1 cellular context compared by ENCODE assay signal in genomic region chr16:14302031-14302398, GRCh38.
TF ChIP-seq lines count a peak whose summit lies in the region.

No MANE protein-coding gene starts in this region.

TF ChIP-seq in HepG2, 621 proteins besides CTCF, POLR2A, EP300 and RAD21 (continued from another document and continues in another):
- TF ChIP-seq, protein P1, sequence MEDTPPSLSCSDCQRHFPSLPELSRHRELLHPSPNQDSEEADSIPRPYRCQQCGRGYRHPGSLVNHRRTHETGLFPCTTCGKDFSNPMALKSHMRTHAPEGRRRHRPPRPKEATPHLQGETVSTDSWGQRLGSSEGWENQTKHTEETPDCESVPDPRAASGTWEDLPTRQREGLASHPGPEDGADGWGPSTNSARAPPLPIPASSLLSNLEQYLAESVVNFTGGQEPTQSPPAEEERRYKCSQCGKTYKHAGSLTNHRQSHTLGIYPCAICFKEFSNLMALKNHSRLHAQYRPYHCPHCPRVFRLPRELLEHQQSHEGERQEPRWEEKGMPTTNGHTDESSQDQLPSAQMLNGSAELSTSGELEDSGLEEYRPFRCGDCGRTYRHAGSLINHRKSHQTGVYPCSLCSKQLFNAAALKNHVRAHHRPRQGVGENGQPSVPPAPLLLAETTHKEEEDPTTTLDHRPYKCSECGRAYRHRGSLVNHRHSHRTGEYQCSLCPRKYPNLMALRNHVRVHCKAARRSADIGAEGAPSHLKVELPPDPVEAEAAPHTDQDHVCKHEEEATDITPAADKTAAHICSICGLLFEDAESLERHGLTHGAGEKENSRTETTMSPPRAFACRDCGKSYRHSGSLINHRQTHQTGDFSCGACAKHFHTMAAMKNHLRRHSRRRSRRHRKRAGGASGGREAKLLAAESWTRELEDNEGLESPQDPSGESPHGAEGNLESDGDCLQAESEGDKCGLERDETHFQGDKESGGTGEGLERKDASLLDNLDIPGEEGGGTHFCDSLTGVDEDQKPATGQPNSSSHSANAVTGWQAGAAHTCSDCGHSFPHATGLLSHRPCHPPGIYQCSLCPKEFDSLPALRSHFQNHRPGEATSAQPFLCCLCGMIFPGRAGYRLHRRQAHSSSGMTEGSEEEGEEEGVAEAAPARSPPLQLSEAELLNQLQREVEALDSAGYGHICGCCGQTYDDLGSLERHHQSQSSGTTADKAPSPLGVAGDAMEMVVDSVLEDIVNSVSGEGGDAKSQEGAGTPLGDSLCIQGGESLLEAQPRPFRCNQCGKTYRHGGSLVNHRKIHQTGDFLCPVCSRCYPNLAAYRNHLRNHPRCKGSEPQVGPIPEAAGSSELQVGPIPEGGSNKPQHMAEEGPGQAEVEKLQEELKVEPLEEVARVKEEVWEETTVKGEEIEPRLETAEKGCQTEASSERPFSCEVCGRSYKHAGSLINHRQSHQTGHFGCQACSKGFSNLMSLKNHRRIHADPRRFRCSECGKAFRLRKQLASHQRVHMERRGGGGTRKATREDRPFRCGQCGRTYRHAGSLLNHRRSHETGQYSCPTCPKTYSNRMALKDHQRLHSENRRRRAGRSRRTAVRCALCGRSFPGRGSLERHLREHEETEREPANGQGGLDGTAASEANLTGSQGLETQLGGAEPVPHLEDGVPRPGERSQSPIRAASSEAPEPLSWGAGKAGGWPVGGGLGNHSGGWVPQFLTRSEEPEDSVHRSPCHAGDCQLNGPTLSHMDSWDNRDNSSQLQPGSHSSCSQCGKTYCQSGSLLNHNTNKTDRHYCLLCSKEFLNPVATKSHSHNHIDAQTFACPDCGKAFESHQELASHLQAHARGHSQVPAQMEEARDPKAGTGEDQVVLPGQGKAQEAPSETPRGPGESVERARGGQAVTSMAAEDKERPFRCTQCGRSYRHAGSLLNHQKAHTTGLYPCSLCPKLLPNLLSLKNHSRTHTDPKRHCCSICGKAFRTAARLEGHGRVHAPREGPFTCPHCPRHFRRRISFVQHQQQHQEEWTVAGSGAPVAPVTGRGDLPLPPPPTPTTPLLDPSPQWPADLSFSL (CRISPR knock-in tag; IDR thresholded peaks at IDR 0.05), result no peak
- peak; percentile 37; the same call in 1 of the 2 replicates for TF ChIP-seq ZNF232 (CRISPR knock-in tag; IDR thresholded peaks at IDR 0.05; ENCODE audit: borderline replicate concordance)
- TF ChIP-seq CCAR2 (optimal IDR thresholded peaks at IDR 0.05; ENCODE audit: low read depth, low read length), result no peak
- TF ChIP-seq DNMT3B (CRISPR knock-in tag; conservative IDR thresholded peaks at IDR 0.05), result no peak
- TF ChIP-seq ZFAT (CRISPR knock-in tag; conservative IDR thresholded peaks at IDR 0.05), result no peak
- no peak for TF ChIP-seq ETV6 (CRISPR knock-in tag; conservative IDR thresholded peaks at IDR 0.05)
- no peak for TF ChIP-seq ZBTB8A (CRISPR knock-in tag; IDR thresholded peaks at IDR 0.05; ENCODE audit: borderline replicate concordance, low read depth)
- TF ChIP-seq, protein P2, sequence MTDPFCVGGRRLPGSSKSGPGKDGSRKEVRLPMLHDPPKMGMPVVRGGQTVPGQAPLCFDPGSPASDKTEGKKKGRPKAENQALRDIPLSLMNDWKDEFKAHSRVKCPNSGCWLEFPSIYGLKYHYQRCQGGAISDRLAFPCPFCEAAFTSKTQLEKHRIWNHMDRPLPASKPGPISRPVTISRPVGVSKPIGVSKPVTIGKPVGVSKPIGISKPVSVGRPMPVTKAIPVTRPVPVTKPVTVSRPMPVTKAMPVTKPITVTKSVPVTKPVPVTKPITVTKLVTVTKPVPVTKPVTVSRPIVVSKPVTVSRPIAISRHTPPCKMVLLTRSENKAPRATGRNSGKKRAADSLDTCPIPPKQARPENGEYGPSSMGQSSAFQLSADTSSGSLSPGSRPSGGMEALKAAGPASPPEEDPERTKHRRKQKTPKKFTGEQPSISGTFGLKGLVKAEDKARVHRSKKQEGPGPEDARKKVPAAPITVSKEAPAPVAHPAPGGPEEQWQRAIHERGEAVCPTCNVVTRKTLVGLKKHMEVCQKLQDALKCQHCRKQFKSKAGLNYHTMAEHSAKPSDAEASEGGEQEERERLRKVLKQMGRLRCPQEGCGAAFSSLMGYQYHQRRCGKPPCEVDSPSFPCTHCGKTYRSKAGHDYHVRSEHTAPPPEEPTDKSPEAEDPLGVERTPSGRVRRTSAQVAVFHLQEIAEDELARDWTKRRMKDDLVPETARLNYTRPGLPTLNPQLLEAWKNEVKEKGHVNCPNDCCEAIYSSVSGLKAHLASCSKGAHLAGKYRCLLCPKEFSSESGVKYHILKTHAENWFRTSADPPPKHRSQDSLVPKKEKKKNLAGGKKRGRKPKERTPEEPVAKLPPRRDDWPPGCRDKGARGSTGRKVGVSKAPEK (CRISPR knock-in tag; IDR thresholded peaks at IDR 0.05; ENCODE audit: borderline replicate concordance), result no peak
- TF ChIP-seq SRSF4 (IDR thresholded peaks at IDR 0.05; ENCODE audit: low read depth, low read length, poor library complexity, severe bottlenecking), result no peak
- 0 out of 2 replicates have a peak, but pooled peaks have one; percentile 8 for TF ChIP-seq ZNF558 (CRISPR knock-in tag; IDR thresholded peaks at IDR 0.05; ENCODE audit: borderline replicate concordance)
- no peak for TF ChIP-seq ATRX (CRISPR knock-in tag; IDR thresholded peaks at IDR 0.05; ENCODE audit: borderline replicate concordance)
- no peak for TF ChIP-seq ZNF143 (CRISPR knock-in tag; IDR thresholded peaks at IDR 0.05)
- no peak for TF ChIP-seq ZNF17 (CRISPR knock-in tag; IDR thresholded peaks at IDR 0.05)
- TF ChIP-seq TOPORS (CRISPR knock-in tag; IDR thresholded peaks at IDR 0.05), result no peak
- 0 out of 2 replicates have a peak, but pooled peaks have one; percentile 10 for TF ChIP-seq STAG1 (CRISPR knock-in tag; IDR thresholded peaks at IDR 0.05)
- TF ChIP-seq ZBTB7A (CRISPR knock-in tag; IDR thresholded peaks at IDR 0.05), result no peak
- no peak for TF ChIP-seq ZNF580 (CRISPR knock-in tag; IDR thresholded peaks at IDR 0.05; ENCODE audit: borderline replicate concordance, low read depth)
- no peak for TF ChIP-seq RERE (CRISPR knock-in tag; IDR thresholded peaks at IDR 0.05; ENCODE audit: low read depth)
- no peak for TF ChIP-seq RFX3 (CRISPR knock-in tag; IDR thresholded peaks at IDR 0.05)
- TF ChIP-seq NBN (conservative IDR thresholded peaks at IDR 0.05), result no peak
- TF ChIP-seq ZNF747 (CRISPR knock-in tag; IDR thresholded peaks at IDR 0.05; ENCODE audit: borderline replicate concordance), result no peak
- TF ChIP-seq, protein P3, sequence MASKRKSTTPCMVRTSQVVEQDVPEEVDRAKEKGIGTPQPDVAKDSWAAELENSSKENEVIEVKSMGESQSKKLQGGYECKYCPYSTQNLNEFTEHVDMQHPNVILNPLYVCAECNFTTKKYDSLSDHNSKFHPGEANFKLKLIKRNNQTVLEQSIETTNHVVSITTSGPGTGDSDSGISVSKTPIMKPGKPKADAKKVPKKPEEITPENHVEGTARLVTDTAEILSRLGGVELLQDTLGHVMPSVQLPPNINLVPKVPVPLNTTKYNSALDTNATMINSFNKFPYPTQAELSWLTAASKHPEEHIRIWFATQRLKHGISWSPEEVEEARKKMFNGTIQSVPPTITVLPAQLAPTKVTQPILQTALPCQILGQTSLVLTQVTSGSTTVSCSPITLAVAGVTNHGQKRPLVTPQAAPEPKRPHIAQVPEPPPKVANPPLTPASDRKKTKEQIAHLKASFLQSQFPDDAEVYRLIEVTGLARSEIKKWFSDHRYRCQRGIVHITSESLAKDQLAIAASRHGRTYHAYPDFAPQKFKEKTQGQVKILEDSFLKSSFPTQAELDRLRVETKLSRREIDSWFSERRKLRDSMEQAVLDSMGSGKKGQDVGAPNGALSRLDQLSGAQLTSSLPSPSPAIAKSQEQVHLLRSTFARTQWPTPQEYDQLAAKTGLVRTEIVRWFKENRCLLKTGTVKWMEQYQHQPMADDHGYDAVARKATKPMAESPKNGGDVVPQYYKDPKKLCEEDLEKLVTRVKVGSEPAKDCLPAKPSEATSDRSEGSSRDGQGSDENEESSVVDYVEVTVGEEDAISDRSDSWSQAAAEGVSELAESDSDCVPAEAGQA (IDR thresholded peaks at IDR 0.05; ENCODE audit: low read depth), result no peak
- TF ChIP-seq, protein P3 (CRISPR knock-in tag; IDR thresholded peaks at IDR 0.05; ENCODE audit: borderline replicate concordance), result 0 out of 2 replicates have a peak, but pooled peaks have one; percentile 19
- TF ChIP-seq ZNF607 (CRISPR knock-in tag; IDR thresholded peaks at IDR 0.05; ENCODE audit: borderline replicate concordance), result no peak
- TF ChIP-seq NR2F2 (IDR thresholded peaks at IDR 0.05; ENCODE audit: borderline replicate concordance, low read depth), result no peak
- no peak for TF ChIP-seq EZH2 (conservative IDR thresholded peaks at IDR 0.05; ENCODE audit: low read depth, low read length)
- TF ChIP-seq, protein P4, sequence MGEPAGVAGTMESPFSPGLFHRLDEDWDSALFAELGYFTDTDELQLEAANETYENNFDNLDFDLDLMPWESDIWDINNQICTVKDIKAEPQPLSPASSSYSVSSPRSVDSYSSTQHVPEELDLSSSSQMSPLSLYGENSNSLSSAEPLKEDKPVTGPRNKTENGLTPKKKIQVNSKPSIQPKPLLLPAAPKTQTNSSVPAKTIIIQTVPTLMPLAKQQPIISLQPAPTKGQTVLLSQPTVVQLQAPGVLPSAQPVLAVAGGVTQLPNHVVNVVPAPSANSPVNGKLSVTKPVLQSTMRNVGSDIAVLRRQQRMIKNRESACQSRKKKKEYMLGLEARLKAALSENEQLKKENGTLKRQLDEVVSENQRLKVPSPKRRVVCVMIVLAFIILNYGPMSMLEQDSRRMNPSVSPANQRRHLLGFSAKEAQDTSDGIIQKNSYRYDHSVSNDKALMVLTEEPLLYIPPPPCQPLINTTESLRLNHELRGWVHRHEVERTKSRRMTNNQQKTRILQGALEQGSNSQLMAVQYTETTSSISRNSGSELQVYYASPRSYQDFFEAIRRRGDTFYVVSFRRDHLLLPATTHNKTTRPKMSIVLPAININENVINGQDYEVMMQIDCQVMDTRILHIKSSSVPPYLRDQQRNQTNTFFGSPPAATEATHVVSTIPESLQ (CRISPR knock-in tag; conservative IDR thresholded peaks at IDR 0.05), result no peak
- TF ChIP-seq MED8 (CRISPR knock-in tag; IDR thresholded peaks at IDR 0.05; ENCODE audit: insufficient replicate concordance), result no peak
- no peak for TF ChIP-seq GABPA (IDR thresholded peaks at IDR 0.05; ENCODE audit: low read depth, low read length)
- TF ChIP-seq GABPA (CRISPR knock-in tag; IDR thresholded peaks at IDR 0.05; ENCODE audit: low read depth), result no peak
